Comparison of ENCODE assay signal across 25 cellular contexts in genomic region chr10:7608001-7608400, GRCh38. TPM values are rescaled to one million over a fixed set of nuclear protein-coding genes. Genes with fewer than 3 reads are reported as not detected.
"Had no signal": no experiment of that assay in that cellular context is flagged by ENCODE, and none has a peak within 500 bp of the region (broad histone marks: within the 10 kb centered on the region; RNA-seq: fewer than 3 reads in every experiment).

No MANE protein-coding gene starts in this region.

- H3K4me1 Mint-ChIP-seq: natural killer cell; stimulated activated naive CD8-positive, alpha-beta T cell treated with anti-CD3 and anti-CD28 coated beads, Interleukin-15, amount 100 ng/mL, for 72 hours had no signal

- DNase-seq: cortex of kidney; effector memory CD8-positive, alpha-beta T cell; foreskin fibroblast; heart right ventricle; hippocampal formation; left cardiac atrium; left lung; mammary epithelial cell; natural killer cell; pancreas; right lobe of liver; small intestine; stimulated activated CD4-positive, alpha-beta T cell treated with anti-CD3 and anti-CD28 coated beads, Interleukin-12 subunit alpha, Interleukin-12 subunit beta, amount 100 ng/mL, for 4 hours; stimulated activated CD4-positive, alpha-beta T cell treated with anti-CD3 and anti-CD28 coated beads, Interleukin-1b, Interleukin-23, amount 100 ng/mL, for 48 hours; stimulated activated CD4-positive, alpha-beta T cell treated with anti-CD3 and anti-CD28 coated beads, Interleukin-4, amount 100 ng/mL, for 1 hour; stimulated activated CD8-positive, alpha-beta memory T cell treated with anti-CD3 and anti-CD28 coated beads, Interleukin-4, amount 100 ng/mL, for 48 hours; stimulated activated naive CD4-positive, alpha-beta T cell; stimulated activated naive CD8-positive, alpha-beta T cell treated with anti-CD3 and anti-CD28 coated beads, Interleukin-15, amount 100 ng/mL, for 72 hours; testis; tibial artery; upper lobe of right lung; uterus had no signal

- ATAC-seq: effector memory CD8-positive, alpha-beta T cell; esophagus mucosa; gastroesophageal sphincter; heart right ventricle; left cardiac atrium; left lung; natural killer cell; pancreas; right lobe of liver; stimulated activated naive CD8-positive, alpha-beta T cell treated with anti-CD3 and anti-CD28 coated beads, Interleukin-15, amount 100 ng/mL, for 72 hours; upper lobe of right lung had no signal

- H3K4me1 ChIP-seq: left lung, pancreas, right lobe of liver, testis, upper lobe of right lung, uterus had no signal

- H3K27ac ChIP-seq: neutrophil, pancreas, right lobe of liver, testis, tibial artery, uterus had no signal

- H3K9me3 Mint-ChIP-seq: effector memory CD8-positive, alpha-beta T cell; natural killer cell; stimulated activated naive CD8-positive, alpha-beta T cell treated with anti-CD3 and anti-CD28 coated beads, Interleukin-15, amount 100 ng/mL, for 72 hours had no signal

- H3K9me3 ChIP-seq: gastroesophageal sphincter, heart right ventricle, neutrophil, pancreas, right lobe of liver, testis, tibial artery, upper lobe of right lung, uterus had no signal

- H3K27ac Mint-ChIP-seq: effector memory CD8-positive, alpha-beta T cell; natural killer cell; stimulated activated naive CD8-positive, alpha-beta T cell treated with anti-CD3 and anti-CD28 coated beads, Interleukin-15, amount 100 ng/mL, for 72 hours had no signal

- H3K4me3 ChIP-seq: gastroesophageal sphincter, heart right ventricle, left lung, pancreas, right lobe of liver, testis, tibial artery, upper lobe of right lung, uterus had no signal

- H3K4me3 Mint-ChIP-seq: effector memory CD8-positive, alpha-beta T cell; natural killer cell; stimulated activated naive CD8-positive, alpha-beta T cell treated with anti-CD3 and anti-CD28 coated beads, Interleukin-15, amount 100 ng/mL, for 72 hours had no signal

- H3K27me3 ChIP-seq: gastroesophageal sphincter, heart right ventricle, left lung, pancreas, right lobe of liver, testis, tibial artery, upper lobe of right lung, uterus had no signal

- H3K36me3 Mint-ChIP-seq: natural killer cell had no signal

- H3K36me3 ChIP-seq: gastroesophageal sphincter, heart right ventricle, left lung, neutrophil, pancreas, right lobe of liver, upper lobe of right lung, uterus had no signal

RNA-seq across cellular contexts. Expression of gene ITIH5, which starts 58.8 kb away (rescaled TPM):
- total RNA-seq: natural killer cell had no signal
- polyA plus RNA-seq: mammary epithelial cell had no signal
